In the genomic region with DNA sequence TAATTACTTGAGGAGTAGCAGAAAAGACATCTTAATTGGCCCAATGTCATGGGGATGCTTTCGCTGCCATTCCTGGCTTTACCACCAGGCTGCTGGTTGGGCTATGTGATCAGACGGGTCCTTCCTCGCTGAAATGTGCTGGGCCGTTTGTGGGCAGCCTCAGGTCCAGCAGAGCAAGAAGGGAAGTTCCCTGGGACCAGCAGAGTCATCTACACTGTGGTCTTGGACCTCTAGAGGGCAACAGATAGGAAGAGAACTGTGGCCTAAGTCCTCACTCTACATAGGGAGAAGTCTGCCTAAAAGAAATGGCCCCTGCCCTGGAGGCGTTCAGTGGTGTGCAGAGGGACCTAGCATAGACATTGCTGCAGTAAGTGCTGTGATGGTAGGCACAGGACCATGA, we compare ENCODE assay signal across 1 cellular context.
TF ChIP-seq lines count a peak whose summit lies in the region.

No MANE protein-coding gene starts in this region.

TF ChIP-seq in IMR-90, 13 proteins besides CTCF, POLR2A, EP300 and RAD21 (continued from another document):
- TF ChIP-seq, protein P1, sequence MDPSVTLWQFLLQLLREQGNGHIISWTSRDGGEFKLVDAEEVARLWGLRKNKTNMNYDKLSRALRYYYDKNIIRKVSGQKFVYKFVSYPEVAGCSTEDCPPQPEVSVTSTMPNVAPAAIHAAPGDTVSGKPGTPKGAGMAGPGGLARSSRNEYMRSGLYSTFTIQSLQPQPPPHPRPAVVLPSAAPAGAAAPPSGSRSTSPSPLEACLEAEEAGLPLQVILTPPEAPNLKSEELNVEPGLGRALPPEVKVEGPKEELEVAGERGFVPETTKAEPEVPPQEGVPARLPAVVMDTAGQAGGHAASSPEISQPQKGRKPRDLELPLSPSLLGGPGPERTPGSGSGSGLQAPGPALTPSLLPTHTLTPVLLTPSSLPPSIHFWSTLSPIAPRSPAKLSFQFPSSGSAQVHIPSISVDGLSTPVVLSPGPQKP (IDR thresholded peaks at IDR 0.05; ENCODE audit: borderline replicate concordance, low read depth, low read length), result no peak
- TF ChIP-seq RFX5 (IDR thresholded peaks at IDR 0.05; ENCODE audit: low read depth, low read length) (no peak), NFE2L2 (IDR thresholded peaks at IDR 0.05; ENCODE audit: low read depth, low read length) (no peak), MXI1 (IDR thresholded peaks at IDR 0.05; ENCODE audit: borderline replicate concordance, low read depth, low read length) (no peak)
- TF ChIP-seq, protein P2, sequence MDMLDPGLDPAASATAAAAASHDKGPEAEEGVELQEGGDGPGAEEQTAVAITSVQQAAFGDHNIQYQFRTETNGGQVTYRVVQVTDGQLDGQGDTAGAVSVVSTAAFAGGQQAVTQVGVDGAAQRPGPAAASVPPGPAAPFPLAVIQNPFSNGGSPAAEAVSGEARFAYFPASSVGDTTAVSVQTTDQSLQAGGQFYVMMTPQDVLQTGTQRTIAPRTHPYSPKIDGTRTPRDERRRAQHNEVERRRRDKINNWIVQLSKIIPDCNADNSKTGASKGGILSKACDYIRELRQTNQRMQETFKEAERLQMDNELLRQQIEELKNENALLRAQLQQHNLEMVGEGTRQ (IDR thresholded peaks at IDR 0.05; ENCODE audit: low read depth, low read length), result no peak
TF ChIP-seq in IMR-90: peak in this region for 0.
